In genomic region chr15:42919308-42919707, GRCh38 we compare ENCODE assay signal across 8 cellular contexts. TPM values are rescaled to one million over a fixed set of nuclear protein-coding genes. Genes with fewer than 3 reads are reported as not detected.
DNase-seq lines count a peak whose midpoint lies in the region; ATAC-seq, FAIRE-seq and TF ChIP-seq lines count a peak whose summit lies in the region.

No MANE protein-coding gene starts in this region.

- no peak for TF ChIP-seq CTCF in body of pancreas (IDR thresholded peaks at IDR 0.05)

- H3K9ac ChIP-seq in HUES48 (ENCODE audit: low read depth, low read length) (peak overlapping the region; percentile 56), mucosa of stomach (ENCODE audit: low read length) (peak overlapping the region; percentile 78)

- H3K4me1 ChIP-seq in HUES48 (ENCODE audit: control insufficient read depth, insufficient read depth, low read length), result peaks cover 13% of the 10 kb centered on the region; the same call in 1 of the 2 replicates
- H3K4me1 ChIP-seq in body of pancreas, result peaks cover 7% of the 10 kb centered on the region
- peaks cover 4% of the 10 kb centered on the region for H3K4me1 ChIP-seq in mucosa of stomach (ENCODE audit: control insufficient read depth, insufficient read depth, low read length)

- no peak for ATAC-seq in body of pancreas
- no peak for ATAC-seq in GM21381 (IDR thresholded peaks at IDR 0.05; ENCODE audit: unreplicated experiment)
- ATAC-seq in HG03159 (IDR thresholded peaks at IDR 0.05; ENCODE audit: unreplicated experiment), result no peak

- DNase-seq in ACHN (peak; percentile 5), body of pancreas (no peak), H54 (ENCODE audit: insufficient read length, low spot score) (no peak), germinal center (ENCODE audit: low spot score) (no peak)

- H3K27me3 ChIP-seq in HUES48 (ENCODE audit: control insufficient read depth, insufficient read depth, low read length), result peaks cover 6% of the 10 kb centered on the region
- no peaks in the 10 kb centered on the region for H3K27me3 ChIP-seq in body of pancreas
- H3K27me3 ChIP-seq in mucosa of stomach (ENCODE audit: control insufficient read depth, insufficient read depth, low read length), result no peaks in the 10 kb centered on the region

- H3K9me3 ChIP-seq in HUES48 (ENCODE audit: control insufficient read depth, insufficient read depth, low read length), result no peaks in the 10 kb centered on the region
- H3K9me3 ChIP-seq in body of pancreas, result no peaks in the 10 kb centered on the region
- no peaks in the 10 kb centered on the region for H3K9me3 ChIP-seq in mucosa of stomach (ENCODE audit: control insufficient read depth, low read length)

- in situ Hi-C loops in ACHN (cut with HindIII; ENCODE audit: low pct_ligation_motif_present, low pct_unique_long_range_greater_than_20kb, low sequenced_read_pairs), result no loop called here

- TF ChIP-seq POLR2A in body of pancreas (IDR thresholded peaks at IDR 0.05), result no peak
- TF ChIP-seq POLR2A in H54 (IDR thresholded peaks at IDR 0.05; ENCODE audit: low read depth, low read length), result no peak

- no peak overlapping the region for H3K27ac ChIP-seq in HUES48 (ENCODE audit: low read depth, low read length)
- peak overlapping the region; percentile 68 to 87 (median 82) for H3K27ac ChIP-seq in body of pancreas

- 40 to 57% methylated on average over 2 of the region's 2 CpGs for WGBS in body of pancreas, 2 donors

- H3K4me3 ChIP-seq in HUES48 (ENCODE audit: low read depth, low read length) (peak overlapping the region; percentile 94), body of pancreas (peak overlapping the region; percentile 56 to 98), mucosa of stomach (ENCODE audit: low read length) (no peak overlapping the region)

- H3K36me3 ChIP-seq in HUES48 (ENCODE audit: control insufficient read depth, insufficient read depth, low read length), result no peaks in the 10 kb centered on the region
- H3K36me3 ChIP-seq in body of pancreas (replicated peaks in 1 of 2; ENCODE audit: insufficient read depth in 1 of 2, low read depth in 2 of 2), result no peaks in the 10 kb centered on the region
- H3K36me3 ChIP-seq in mucosa of stomach (ENCODE audit: control insufficient read depth, insufficient read depth, low read length), result no peaks in the 10 kb centered on the region

- intact Hi-C loops in body of pancreas (cut with DNase I), result loop anchor here (10.0 kb wide), 1 partner anchor 335 kb away; no protein-coding TSS in a partner anchor

- no peak for FAIRE-seq in H54 (lab: Jason Lieb, UNC)

RNA-seq across cellular contexts. Expression of gene TTBK2, which starts 1.3 kb away (rescaled TPM):
- 10 to 100 TPM in 1 of 2 donors, 1 to 10 TPM in 1; 6.5 to 22.1 TPM for total RNA-seq in body of pancreas
